Comparison of ENCODE assay signal across 8 cellular contexts in the genomic region with DNA sequence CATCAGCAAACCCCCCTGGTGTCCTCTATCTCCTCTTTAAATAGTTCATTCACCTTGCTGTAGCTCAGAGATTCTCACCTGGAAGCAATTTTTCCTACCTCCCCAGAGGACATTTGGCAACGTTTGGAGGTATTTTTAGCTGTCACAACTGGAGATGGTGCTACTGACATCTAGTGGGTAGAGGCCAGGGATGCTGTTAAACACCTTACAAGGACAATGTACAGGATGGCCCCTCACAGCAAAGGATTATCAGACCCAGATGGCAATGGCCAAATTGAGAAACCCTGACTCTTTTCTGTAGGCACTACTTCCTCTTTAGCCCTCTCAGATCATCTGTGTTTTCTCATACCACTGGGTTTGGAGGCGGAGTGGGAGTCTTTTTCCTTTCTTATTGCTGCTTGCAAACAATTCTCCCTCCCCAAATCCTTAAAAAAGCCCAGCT. TPM values are rescaled to one million over a fixed set of nuclear protein-coding genes. Genes with fewer than 3 reads are reported as not detected.
A peak's percentile ranks its signal among the peaks of the same experiment; 100 is the strongest.
DNase-seq lines count a peak whose midpoint lies in the region; ATAC-seq and TF ChIP-seq lines count a peak whose summit lies in the region.

No MANE protein-coding gene starts in this region.

- H3K4me1 ChIP-seq in naive thymus-derived CD4-positive, alpha-beta T cell (ENCODE audit: control insufficient read depth in 2 of 2, insufficient read depth in 2 of 2, low read length in 2 of 2), result peaks cover 4 to 5% of the 10 kb centered on the region in 2 donors

- H3K36me3 ChIP-seq in GM06990 (ENCODE audit: control insufficient read depth, insufficient read depth, low read length), result no peaks in the 10 kb centered on the region
- H3K36me3 ChIP-seq in naive thymus-derived CD4-positive, alpha-beta T cell (ENCODE audit: control insufficient read depth in 2 of 3, insufficient read depth in 3 of 3, low read length in 3 of 3), result no peaks in the 10 kb centered on the region

- peaks cover 0 to 2% (median 0%) of the 10 kb centered on the region in 5 donors for H3K36me3 Mint-ChIP-seq in naive thymus-derived CD4-positive, alpha-beta T cell

- no peaks in the 10 kb centered on the region for H3K9me3 ChIP-seq in naive thymus-derived CD4-positive, alpha-beta T cell (ENCODE audit: control insufficient read depth in 2 of 3, low read length in 3 of 3)

- H3K4me1 Mint-ChIP-seq in naive thymus-derived CD4-positive, alpha-beta T cell, result peaks cover 5 to 19% (median 10%) of the 10 kb centered on the region in 7 donors

- intact Hi-C loops in naive thymus-derived CD4-positive, alpha-beta T cell (cut with micrococcal nuclease), result loop anchor here (1.0 to 10.0 kb wide), 5 partner anchors 52 to 1550 kb away; a partner anchor contains a TSS

- peaks cover 0 to 3% (median 0%) of the 10 kb centered on the region in 11 donors for H3K9me3 Mint-ChIP-seq in naive thymus-derived CD4-positive, alpha-beta T cell

- H3K27me3 Mint-ChIP-seq in naive thymus-derived CD4-positive, alpha-beta T cell, result peaks cover 0 to 5% (median 0%) of the 10 kb centered on the region in 5 donors

- TF ChIP-seq CTCF in GM06990 (IDR thresholded peaks at IDR 0.05; ENCODE audit: insufficient read depth, low read length, poor library complexity, severe bottlenecking), result peak; percentile 57

- H3K27ac ChIP-seq in naive thymus-derived CD4-positive, alpha-beta T cell (ENCODE audit: low read depth, low read length), result no peak overlapping the region

- CTCF ChIA-PET in naive thymus-derived CD4-positive, alpha-beta T cell (lab: Charles Lee), result interaction anchor here (0.6 to 2.8 kb wide), 2 partner anchors 11 to 248 kb away, joined by 3 to 17 read pairs; no protein-coding TSS in a partner anchor

- peak; percentile 76 for ATAC-seq in GM21447 (IDR thresholded peaks at IDR 0.05; ENCODE audit: unreplicated experiment)
- ATAC-seq in naive thymus-derived CD4-positive, alpha-beta T cell, result no peak

- no peak overlapping the region for H3K4me3 ChIP-seq in GM06990 (replicated peaks; ENCODE audit: low read depth, low read length)
- H3K4me3 ChIP-seq in naive thymus-derived CD4-positive, alpha-beta T cell (ENCODE audit: low read length), result no peak overlapping the region

- peak overlapping the region in 3 of 9 donors; percentile 0 to 85 (median 6) for H3K27ac Mint-ChIP-seq in naive thymus-derived CD4-positive, alpha-beta T cell

- POLR2A ChIA-PET in naive thymus-derived CD4-positive, alpha-beta T cell (lab: Charles Lee), result interaction anchor here (1.4 kb wide), 1 partner anchor 245 kb away, joined by 5 read pairs; no protein-coding TSS in a partner anchor

- peak; percentile 51 for DNase-seq in GM06990 (ENCODE audit: extremely low read depth, insufficient read length)
- DNase-seq in HuH-7 (ENCODE audit: low spot score), result peak; percentile 42
- peak; percentile 49 for DNase-seq in RKO (ENCODE audit: low spot score)
- DNase-seq in fibroblast of the conjunctiva (ENCODE audit: low read depth), result peak; percentile 12
- no peak for DNase-seq in HPDE6-E6E7 (ENCODE audit: extremely low spot score)
- no peak for DNase-seq in effector CD4-positive, alpha-beta T cell
- no peak for DNase-seq in naive thymus-derived CD4-positive, alpha-beta T cell

- H3K4me3 Mint-ChIP-seq in naive thymus-derived CD4-positive, alpha-beta T cell, result no peak overlapping the region

- H3K27me3 ChIP-seq in GM06990 (replicated peaks; ENCODE audit: control insufficient read depth, insufficient read depth, low read length), result no peaks in the 10 kb centered on the region
- no peaks in the 10 kb centered on the region for H3K27me3 ChIP-seq in naive thymus-derived CD4-positive, alpha-beta T cell (ENCODE audit: control insufficient read depth in 2 of 2, insufficient read depth in 2 of 2, low read length in 2 of 2)

RNA-seq across cellular contexts. Expression of a gene that starts 13.2 kb away (rescaled TPM):
- 100 to 1,000 TPM; 131 to 263 (median 163) TPM for total RNA-seq in naive thymus-derived CD4-positive, alpha-beta T cell
- 10 to 100 TPM; 34.0 to 64.6 TPM for polyA plus RNA-seq in naive thymus-derived CD4-positive, alpha-beta T cell

RNA-seq across cellular contexts. Expression of a gene that starts 52.2 kb away (rescaled TPM):
- total RNA-seq in naive thymus-derived CD4-positive, alpha-beta T cell, result 10 to 100 TPM in 3 of 5 experiments, 1 to 10 TPM in 2; 7.0 to 24.7 (median 17.1) TPM
- 10 to 100 TPM; 12.3 to 16.8 TPM for polyA plus RNA-seq in naive thymus-derived CD4-positive, alpha-beta T cell

Comparison
In these comparisons a context has a peak if more than half of its experiments do, and no peak if none do; other contexts are left out.
1. DNase-seq: peak in GM06990 (single experiment), HuH-7 (single experiment), RKO (single experiment) and fibroblast of the conjunctiva (single experiment); none in HPDE6-E6E7 (single experiment), effector CD4-positive, alpha-beta T cell (single experiment) and naive thymus-derived CD4-positive, alpha-beta T cell (0 of 9).